Comparison of ENCODE assay signal across 8 cellular contexts in the genomic region with DNA sequence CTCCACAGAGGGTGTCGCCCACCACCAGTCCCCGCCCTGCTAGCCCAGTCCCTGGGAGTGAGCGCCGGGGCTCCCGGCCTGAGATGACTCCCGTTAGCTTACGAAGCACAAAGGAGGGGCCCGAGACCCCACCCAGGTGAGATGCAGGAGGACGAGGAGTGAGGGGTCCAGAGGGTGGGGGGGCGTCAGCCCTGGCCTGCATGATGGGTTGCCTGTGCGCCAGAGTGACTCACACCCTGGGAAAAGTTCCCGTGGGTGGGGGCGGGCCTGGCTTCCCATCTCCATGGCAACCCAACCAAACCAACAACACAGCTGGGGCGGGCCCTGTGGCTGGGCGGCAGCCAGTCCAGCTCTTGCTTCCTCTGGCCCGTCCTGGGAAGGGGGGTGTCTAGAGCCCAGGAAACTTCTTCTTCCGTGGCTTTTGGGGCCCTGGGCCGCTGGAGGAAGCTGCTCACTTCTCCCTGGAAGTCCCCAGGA. TPM values are rescaled to one million over a fixed set of nuclear protein-coding genes. Genes with fewer than 3 reads are reported as not detected.
DNase-seq lines count a peak whose midpoint lies in the region; ATAC-seq and TF ChIP-seq lines count a peak whose summit lies in the region.

No MANE protein-coding gene starts in this region.

- DNase-seq in ELR (ENCODE audit: low read depth), result peak; percentile 98
- peak; percentile 92 for DNase-seq in MV-4-11 (lab: John Stamatoyannopoulos, UW)
- DNase-seq in activated CD4-positive, alpha-beta T cell treated with anti-CD3 and anti-CD28 coated beads for 4 hours, result peak; percentile 64 to 71
- peak; percentile 94 for DNase-seq in lung (ENCODE audit: low spot score)
- DNase-seq in stimulated activated CD4-positive, alpha-beta T cell treated with anti-CD3 and anti-CD28 coated beads, TNF-alpha, amount 100 ng/mL, for 1 hour (ENCODE audit: low read depth in 3 of 3, low spot score in 1 of 3), result peak in 2 of 3 donors; percentile 22 to 34

- H3K27ac ChIP-seq in duodenal mucosa (ENCODE audit: low read depth, low read length) (peak overlapping the region; percentile 50), lung (ENCODE audit: low read depth in 1 of 2, low read length in 1 of 2) (peak overlapping the region; percentile 75 to 84)

- H3K36me3 ChIP-seq in duodenal mucosa (ENCODE audit: control insufficient read depth in 1 of 2, insufficient read depth in 2 of 2, low read length in 2 of 2), result no peaks in the 10 kb centered on the region
- H3K36me3 ChIP-seq in lung (ENCODE audit: control insufficient read depth in 2 of 2, insufficient read depth in 2 of 2, low read length in 2 of 2), result peaks cover 0 to 4% of the 10 kb centered on the region in 2 donors

- 12 to 21% methylated on average over 17 to 18 of the region's 18 CpGs for WGBS in lung, 2 donors

- H3K4me3 ChIP-seq in duodenal mucosa (ENCODE audit: low read depth in 1 of 2, low read length in 2 of 2), result peak overlapping the region; percentile 35 to 36
- no peak overlapping the region for H3K4me3 ChIP-seq in lung

- H3K4me1 ChIP-seq in duodenal mucosa (ENCODE audit: control insufficient read depth in 1 of 2, insufficient read depth in 2 of 2, low read length in 2 of 2) (peaks cover 48 to 69% of the 10 kb centered on the region in 2 donors), lung (ENCODE audit: control insufficient read depth in 2 of 2, insufficient read depth in 2 of 2, low read length in 2 of 2) (peaks cover 6 to 51% of the 10 kb centered on the region in 2 donors)

- ATAC-seq in lung (ENCODE audit: insufficient read depth, low FRiP score) (peak; percentile 68), GM21717 (IDR thresholded peaks at IDR 0.05; ENCODE audit: unreplicated experiment) (no peak), HG02981 (IDR thresholded peaks at IDR 0.05; ENCODE audit: unreplicated experiment) (no peak)

- peak overlapping the region in 1 of 2 donors; percentile 18 for H3K9ac ChIP-seq in duodenal mucosa (ENCODE audit: low read depth in 1 of 2, low read length in 2 of 2)

- TF ChIP-seq CTCF in lung (IDR thresholded peaks at IDR 0.05; ENCODE audit: control extremely low read depth, extremely low read depth), result no peak

- H3K9me3 ChIP-seq in duodenal mucosa (ENCODE audit: control insufficient read depth in 1 of 2, low read length in 2 of 2) (no peaks in the 10 kb centered on the region), lung (ENCODE audit: control insufficient read depth in 2 of 2, insufficient read depth in 1 of 2, low read length in 1 of 2) (no peaks in the 10 kb centered on the region)

- H3K27me3 ChIP-seq in duodenal mucosa (ENCODE audit: control insufficient read depth in 1 of 2, insufficient read depth in 2 of 2, low read length in 2 of 2) (peaks cover 4 to 15% of the 10 kb centered on the region in 2 donors), lung (ENCODE audit: control insufficient read depth, insufficient read depth) (no peaks in the 10 kb centered on the region)

RNA-seq across cellular contexts. Expression of a gene that starts 4.5 kb away (rescaled TPM):
- total RNA-seq in lung, result 10 to 100 TPM in 1 of 2 donors, 1 to 10 TPM in 1; 3.8 to 40.1 TPM
- polyA plus RNA-seq in lung, result 10 to 100 TPM; 11.8 to 20.7 TPM

RNA-seq across cellular contexts. Expression of a gene that starts 4.6 kb away (rescaled TPM):
- 1 to 10 TPM in 1 of 2 donors, not detected in 1; 3.3 TPM for total RNA-seq in lung
- 1 to 10 TPM in 1 of 2 donors, under 1 TPM in 1; 0.71 to 2.0 TPM for polyA plus RNA-seq in lung

RNA-seq across cellular contexts. Expression of a gene that starts 42.8 kb away (rescaled TPM):
- 100 to 1,000 TPM; 162 to 215 TPM for total RNA-seq in lung
- polyA plus RNA-seq in lung, result 100 to 1,000 TPM; 115 to 174 TPM

RNA-seq across cellular contexts. Expression of a gene that starts 43.1 kb away (rescaled TPM):
- total RNA-seq in lung, result 10 to 100 TPM; 14.2 to 32.0 TPM
- 10 to 100 TPM; 33.5 to 38.2 TPM for polyA plus RNA-seq in lung

Comparison
In these comparisons a context has a peak if more than half of its experiments do, and no peak if none do; other contexts are left out.
1. DNase-seq: peak in every context shown above with its lines; median percentile 98 in ELR; 94 in lung; 92 in MV-4-11; 68 in activated CD4-positive, alpha-beta T cell treated with anti-CD3 and anti-CD28 coated beads for 4 hours; 28 in stimulated activated CD4-positive, alpha-beta T cell treated with anti-CD3 and anti-CD28 coated beads, TNF-alpha, amount 100 ng/mL, for 1 hour.